ENCODE assay signal across 7 cellular contexts in genomic region chr1:97920275-97920831, GRCh38. TPM values are rescaled to one million over a fixed set of nuclear protein-coding genes. Genes with fewer than 3 reads are reported as not detected.
DNase-seq lines count a peak whose midpoint lies in the region; ATAC-seq and TF ChIP-seq lines count a peak whose summit lies in the region.

No MANE protein-coding gene starts in this region.

- TF ChIP-seq CTCF in endothelial cell (IDR thresholded peaks at IDR 0.05; ENCODE audit: unreplicated experiment): no peak

- peaks cover 9% of the 10 kb centered on the region for H3K4me1 Mint-ChIP-seq in endothelial cell (ENCODE audit: unreplicated experiment)

- no peaks in the 10 kb centered on the region for H3K36me3 ChIP-seq in muscle layer of colon (ENCODE audit: insufficient read depth, low read length)

- ATAC-seq in GM18511 (IDR thresholded peaks at IDR 0.05; ENCODE audit: unreplicated experiment): peak; percentile 34
- peak; percentile 29 for ATAC-seq in HG02852 (IDR thresholded peaks at IDR 0.05; ENCODE audit: unreplicated experiment)

- H3K9me3 ChIP-seq in muscle layer of colon (ENCODE audit: low read length): no peaks in the 10 kb centered on the region

- H3K9me3 Mint-ChIP-seq in endothelial cell (ENCODE audit: unreplicated experiment): no peaks in the 10 kb centered on the region

- peak overlapping the region; percentile 92 for H3K4me3 Mint-ChIP-seq in endothelial cell (ENCODE audit: unreplicated experiment)

- peak overlapping the region; percentile 72 to 96 for H3K4me3 ChIP-seq in muscle layer of colon (ENCODE audit: low read depth in 1 of 2, low read length in 2 of 2)

- H3K27ac Mint-ChIP-seq in endothelial cell (ENCODE audit: unreplicated experiment): no peak overlapping the region

- H3K27me3 ChIP-seq in muscle layer of colon (ENCODE audit: control insufficient read depth in 1 of 2, insufficient read depth in 2 of 2, low read length in 2 of 2): no peaks in the 10 kb centered on the region

- H3K9ac ChIP-seq in muscle layer of colon (ENCODE audit: low read length): peak overlapping the region; percentile 85

- peak overlapping the region; percentile 43 for H3K27ac ChIP-seq in muscle layer of colon (ENCODE audit: low read depth, low read length)

- peaks cover 23% of the 10 kb centered on the region for H3K4me1 ChIP-seq in muscle layer of colon (ENCODE audit: insufficient read depth, low read length)

- DNase-seq in SHP77 treated with DMSO at 0.1 percent for 48 hours (lab: John Stamatoyannopoulos, UW) (peak; percentile 16), endothelial cell (ENCODE audit: low spot score) (no peak), GM19238 (ENCODE audit: insufficient read length, low spot score) (no peak), NCI-H526 treated with DMSO at 0.1 percent for 48 hours (lab: John Stamatoyannopoulos, UW) (no peak)

- H3K36me3 Mint-ChIP-seq in endothelial cell (ENCODE audit: low read depth, unreplicated experiment): no peaks in the 10 kb centered on the region

- H3K27me3 Mint-ChIP-seq in endothelial cell (ENCODE audit: unreplicated experiment): no peaks in the 10 kb centered on the region

RNA-seq across cellular contexts. Expression of gene DPYD, which starts 0.5 kb away (rescaled TPM):
- total RNA-seq in endothelial cell (ENCODE audit: unreplicated experiment): 3.4 TPM
